In the genomic region with DNA sequence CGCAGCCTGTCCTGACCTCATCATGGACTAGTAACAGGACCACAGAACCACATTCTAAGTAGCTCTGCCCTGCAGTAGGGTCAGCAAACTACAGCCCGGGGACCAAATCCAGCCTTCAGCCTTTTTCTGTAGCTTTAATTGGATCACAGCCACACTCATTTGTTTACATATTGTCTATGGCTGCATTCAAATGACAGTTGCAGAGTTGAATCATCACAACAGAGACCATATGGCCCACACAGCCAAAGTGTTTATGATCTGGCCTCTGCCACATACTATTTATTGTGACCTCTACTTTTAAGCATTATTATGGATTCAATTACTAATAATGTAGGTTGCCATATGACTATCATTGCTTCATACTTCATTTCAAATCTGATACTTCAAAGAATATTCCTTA, we compare ENCODE assay signal across 20 cellular contexts.
A peak's percentile ranks its signal among the peaks of the same experiment; 100 is the strongest.
DNase-seq lines count a peak whose midpoint lies in the region; ATAC-seq lines count a peak whose summit lies in the region.
"Had no signal": no experiment of that assay in that cellular context is flagged by ENCODE, and none has a peak within 500 bp of the region (broad histone marks: within the 10 kb centered on the region; RNA-seq: fewer than 3 reads in every experiment).

No MANE protein-coding gene starts in this region.

- DNase-seq in NCI-H748 (lab: John Stamatoyannopoulos, UW; ENCODE audit: unreplicated experiment): peak; percentile 5
- no peak for DNase-seq in NCI-H748 treated with DMSO at 0.1 percent for 48 hours (lab: John Stamatoyannopoulos, UW)
- DNase-seq in NCI-H1694 treated with DMSO at 0.1 percent for 48 hours (lab: John Stamatoyannopoulos, UW): peak; percentile 82
- peak; percentile 2 for DNase-seq in NCI-H526 treated with DMSO at 0.1 percent for 48 hours (lab: John Stamatoyannopoulos, UW)
- peak; percentile 21 for DNase-seq in left kidney (ENCODE audit: low read depth, low spot score)
- DNase-seq: ACHN; CD4-positive, alpha-beta T cell; COR-L47; DND-41; MV-4-11; NCI-H1105 treated with DMSO at 0.1 percent for 48 hours; NCI-H2081 treated with DMSO at 0.1 percent for 48 hours; NCI-H2227 treated with DMSO at 0.1 percent for 48 hours; NCI-H774; PC-3; Right ventricle myocardium superior; T-helper 9 cell had no signal

- no peak for ATAC-seq in GM18858 (IDR thresholded peaks at IDR 0.05; ENCODE audit: unreplicated experiment)
- ATAC-seq in GM21786 (IDR thresholded peaks at IDR 0.05; ENCODE audit: unreplicated experiment): no peak
- ATAC-seq in GM21360 (IDR thresholded peaks at IDR 0.05; ENCODE audit: unreplicated experiment): no peak
- ATAC-seq: PC-3 had no signal
